ENCODE assay signal across 1 cellular context in genomic region chr16:84085774-84086173, GRCh38.
TF ChIP-seq lines count a peak whose summit lies in the region.

No MANE protein-coding gene starts in this region.

TF ChIP-seq in GM12878, 131 proteins besides CTCF, POLR2A, EP300 and RAD21 (continues in another document):
- TF ChIP-seq SIN3A (IDR thresholded peaks at IDR 0.05; ENCODE audit: low read depth, low read length) = no peak
- TF ChIP-seq MTA2 (IDR thresholded peaks at IDR 0.05; ENCODE audit: low read depth) = peak; percentile 42; the same call in 1 of the 2 replicates
- TF ChIP-seq ZBED1 (IDR thresholded peaks at IDR 0.05; ENCODE audit: borderline replicate concordance) = no peak
- no peak for TF ChIP-seq SPI1 (IDR thresholded peaks at IDR 0.05; ENCODE audit: borderline replicate concordance, insufficient read depth, low read depth, low read length)
- TF ChIP-seq ATF3 (IDR thresholded peaks at IDR 0.05; ENCODE audit: borderline replicate concordance, extremely low read depth, low read depth, low read length) = no peak
- TF ChIP-seq BACH1 (IDR thresholded peaks at IDR 0.05; ENCODE audit: borderline replicate concordance) = no peak
- no peak for TF ChIP-seq NR2C1 (IDR thresholded peaks at IDR 0.05)
- TF ChIP-seq MEF2A (IDR thresholded peaks at IDR 0.05; ENCODE audit: insufficient read depth, low read depth, low read length) = no peak
- TF ChIP-seq NR2C2 (IDR thresholded peaks at IDR 0.05; ENCODE audit: borderline replicate concordance, control insufficient read depth, insufficient read length, low read depth) = no peak
- TF ChIP-seq SKIL (IDR thresholded peaks at IDR 0.05; ENCODE audit: low read depth, poor library complexity, severe bottlenecking) = no peak
- TF ChIP-seq ZNF592 (IDR thresholded peaks at IDR 0.05) = no peak
- TF ChIP-seq IKZF1 (conservative IDR thresholded peaks at IDR 0.05) = peak; percentile 48
- TF ChIP-seq RELA (IDR thresholded peaks at IDR 0.05; ENCODE audit: borderline replicate concordance, partially characterized antibody) = no peak
- no peak for TF ChIP-seq ZSCAN29 (IDR thresholded peaks at IDR 0.05)
- no peak for TF ChIP-seq ZNF687 (IDR thresholded peaks at IDR 0.05)
- no peak for TF ChIP-seq ZBTB4 (CRISPR knock-in tag; IDR thresholded peaks at IDR 0.05)
- TF ChIP-seq POLR2AphosphoS5 (IDR thresholded peaks at IDR 0.05; ENCODE audit: low read length) = no peak
- no peak for TF ChIP-seq CEBPZ (IDR thresholded peaks at IDR 0.05; ENCODE audit: low read depth, low read length)
- TF ChIP-seq NRF1 (conservative IDR thresholded peaks at IDR 0.05; ENCODE audit: low read depth, low read length) = no peak
- TF ChIP-seq MYC (IDR thresholded peaks at IDR 0.05; ENCODE audit: insufficient read depth, insufficient read length, insufficient replicate concordance, low read length, severe bottlenecking) = no peak
- TF ChIP-seq EED (IDR thresholded peaks at IDR 0.05; ENCODE audit: low read depth) = peak; percentile 52; the same call in 1 of the 2 replicates
- TF ChIP-seq, protein P1, sequence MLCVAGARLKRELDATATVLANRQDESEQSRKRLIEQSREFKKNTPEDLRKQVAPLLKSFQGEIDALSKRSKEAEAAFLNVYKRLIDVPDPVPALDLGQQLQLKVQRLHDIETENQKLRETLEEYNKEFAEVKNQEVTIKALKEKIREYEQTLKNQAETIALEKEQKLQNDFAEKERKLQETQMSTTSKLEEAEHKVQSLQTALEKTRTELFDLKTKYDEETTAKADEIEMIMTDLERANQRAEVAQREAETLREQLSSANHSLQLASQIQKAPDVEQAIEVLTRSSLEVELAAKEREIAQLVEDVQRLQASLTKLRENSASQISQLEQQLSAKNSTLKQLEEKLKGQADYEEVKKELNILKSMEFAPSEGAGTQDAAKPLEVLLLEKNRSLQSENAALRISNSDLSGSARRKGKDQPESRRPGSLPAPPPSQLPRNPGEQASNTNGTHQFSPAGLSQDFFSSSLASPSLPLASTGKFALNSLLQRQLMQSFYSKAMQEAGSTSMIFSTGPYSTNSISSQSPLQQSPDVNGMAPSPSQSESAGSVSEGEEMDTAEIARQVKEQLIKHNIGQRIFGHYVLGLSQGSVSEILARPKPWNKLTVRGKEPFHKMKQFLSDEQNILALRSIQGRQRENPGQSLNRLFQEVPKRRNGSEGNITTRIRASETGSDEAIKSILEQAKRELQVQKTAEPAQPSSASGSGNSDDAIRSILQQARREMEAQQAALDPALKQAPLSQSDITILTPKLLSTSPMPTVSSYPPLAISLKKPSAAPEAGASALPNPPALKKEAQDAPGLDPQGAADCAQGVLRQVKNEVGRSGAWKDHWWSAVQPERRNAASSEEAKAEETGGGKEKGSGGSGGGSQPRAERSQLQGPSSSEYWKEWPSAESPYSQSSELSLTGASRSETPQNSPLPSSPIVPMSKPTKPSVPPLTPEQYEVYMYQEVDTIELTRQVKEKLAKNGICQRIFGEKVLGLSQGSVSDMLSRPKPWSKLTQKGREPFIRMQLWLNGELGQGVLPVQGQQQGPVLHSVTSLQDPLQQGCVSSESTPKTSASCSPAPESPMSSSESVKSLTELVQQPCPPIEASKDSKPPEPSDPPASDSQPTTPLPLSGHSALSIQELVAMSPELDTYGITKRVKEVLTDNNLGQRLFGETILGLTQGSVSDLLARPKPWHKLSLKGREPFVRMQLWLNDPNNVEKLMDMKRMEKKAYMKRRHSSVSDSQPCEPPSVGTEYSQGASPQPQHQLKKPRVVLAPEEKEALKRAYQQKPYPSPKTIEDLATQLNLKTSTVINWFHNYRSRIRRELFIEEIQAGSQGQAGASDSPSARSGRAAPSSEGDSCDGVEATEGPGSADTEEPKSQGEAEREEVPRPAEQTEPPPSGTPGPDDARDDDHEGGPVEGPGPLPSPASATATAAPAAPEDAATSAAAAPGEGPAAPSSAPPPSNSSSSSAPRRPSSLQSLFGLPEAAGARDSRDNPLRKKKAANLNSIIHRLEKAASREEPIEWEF (IDR thresholded peaks at IDR 0.05; ENCODE audit: insufficient replicate concordance, low read depth, low read length) = no peak
- no peak for TF ChIP-seq CHD1 (IDR thresholded peaks at IDR 0.05; ENCODE audit: low read depth, low read length)
- no peak for TF ChIP-seq ZNF384 (IDR thresholded peaks at IDR 0.05; ENCODE audit: borderline replicate concordance, low read depth, low read length)
- TF ChIP-seq CHD2 (IDR thresholded peaks at IDR 0.05; ENCODE audit: borderline replicate concordance, low read depth, low read length) = no peak
- TF ChIP-seq MXI1 (IDR thresholded peaks at IDR 0.05; ENCODE audit: low read depth, low read length) = no peak
- no peak for TF ChIP-seq TAF1 (IDR thresholded peaks at IDR 0.05; ENCODE audit: borderline replicate concordance, low read depth, low read length)
- no peak for TF ChIP-seq SUZ12 (IDR thresholded peaks at IDR 0.05; ENCODE audit: unreplicated experiment)
- TF ChIP-seq SMAD1 (IDR thresholded peaks at IDR 0.05; ENCODE audit: low read depth, partially characterized antibody) = no peak
- TF ChIP-seq, protein P2, sequence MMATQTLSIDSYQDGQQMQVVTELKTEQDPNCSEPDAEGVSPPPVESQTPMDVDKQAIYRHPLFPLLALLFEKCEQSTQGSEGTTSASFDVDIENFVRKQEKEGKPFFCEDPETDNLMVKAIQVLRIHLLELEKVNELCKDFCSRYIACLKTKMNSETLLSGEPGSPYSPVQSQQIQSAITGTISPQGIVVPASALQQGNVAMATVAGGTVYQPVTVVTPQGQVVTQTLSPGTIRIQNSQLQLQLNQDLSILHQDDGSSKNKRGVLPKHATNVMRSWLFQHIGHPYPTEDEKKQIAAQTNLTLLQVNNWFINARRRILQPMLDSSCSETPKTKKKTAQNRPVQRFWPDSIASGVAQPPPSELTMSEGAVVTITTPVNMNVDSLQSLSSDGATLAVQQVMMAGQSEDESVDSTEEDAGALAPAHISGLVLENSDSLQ (IDR thresholded peaks at IDR 0.05) = no peak
- no peak for TF ChIP-seq ETV6 (conservative IDR thresholded peaks at IDR 0.05 in 1 of 2, IDR thresholded peaks at IDR 0.05 in 1 of 2; ENCODE audit: borderline replicate concordance in 1 of 2, low read depth in 1 of 2)
- no peak for TF ChIP-seq ASH2L (IDR thresholded peaks at IDR 0.05; ENCODE audit: borderline replicate concordance, low read depth)
